In the genomic region with DNA sequence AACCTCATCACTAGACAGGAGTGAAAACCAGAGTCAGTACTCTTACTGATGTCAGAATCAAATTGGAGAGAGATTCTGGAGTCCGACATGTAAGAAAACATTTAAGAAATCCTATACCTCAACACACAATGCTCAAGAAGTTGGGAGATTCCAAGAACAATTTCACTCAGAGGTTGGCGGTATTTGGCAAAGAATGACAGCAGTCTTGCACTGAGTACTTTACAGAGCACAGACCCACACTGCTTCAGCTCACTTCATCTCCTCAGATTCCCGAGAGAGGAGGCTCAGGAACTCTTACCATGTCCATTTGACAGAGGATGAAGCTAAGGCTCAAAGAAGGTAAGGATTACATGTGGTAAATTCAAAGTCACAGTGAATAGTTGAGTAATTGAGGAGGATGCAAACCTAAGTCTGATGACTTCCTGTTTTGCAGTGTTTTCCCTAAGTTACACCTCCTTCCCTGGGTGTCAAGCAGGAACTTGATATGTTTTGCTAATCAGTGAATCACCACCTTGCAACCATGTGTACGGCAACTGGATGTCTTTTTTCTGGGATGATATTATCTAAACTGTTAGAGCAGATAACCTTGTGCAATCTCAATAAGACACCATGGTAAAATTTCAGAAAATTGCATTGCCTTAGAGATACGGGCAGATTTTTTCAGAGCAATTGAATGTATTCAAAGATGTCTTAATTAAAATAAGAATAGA, we compare ENCODE assay signal across 15 cellular contexts.
DNase-seq lines count a peak whose midpoint lies in the region; FAIRE-seq and TF ChIP-seq lines count a peak whose summit lies in the region.
"Had no signal": no experiment of that assay in that cellular context is flagged by ENCODE, and none has a peak within 500 bp of the region (broad histone marks: within the 10 kb centered on the region; RNA-seq: fewer than 3 reads in every experiment).

No MANE protein-coding gene starts in this region.

- H4K8ac ChIP-seq in neuronal stem cell (ENCODE audit: low read depth, low read length) = no peak overlapping the region

- H3K9me3 ChIP-seq in endothelial cell of umbilical vein (replicated peaks; ENCODE audit: control insufficient read depth, insufficient read depth, low read length) = no peaks in the 10 kb centered on the region
- H3K9me3 ChIP-seq in parathyroid adenoma (ENCODE audit: control insufficient read depth, low read length) = no peaks in the 10 kb centered on the region
- H3K9me3 ChIP-seq in neuronal stem cell (replicated peaks in 1 of 2; ENCODE audit: control insufficient read depth in 2 of 2, insufficient read depth in 1 of 2, low read depth in 1 of 2, low read length in 2 of 2) = no peaks in the 10 kb centered on the region
- no peaks in the 10 kb centered on the region for H3K9me3 ChIP-seq in suprapubic skin
- no peaks in the 10 kb centered on the region for H3K9me3 ChIP-seq in BE2C

- H3K27me3 ChIP-seq in endothelial cell of umbilical vein (ENCODE audit: control insufficient read depth in 2 of 2, insufficient read depth in 2 of 2, low read length in 2 of 2) (no peaks in the 10 kb centered on the region), parathyroid adenoma (ENCODE audit: control insufficient read depth, insufficient read depth, low read length) (no peaks in the 10 kb centered on the region), neuronal stem cell (ENCODE audit: control insufficient read depth in 3 of 3, insufficient read depth in 3 of 3, low read depth in 1 of 3, low read length in 3 of 3) (no peaks in the 10 kb centered on the region), suprapubic skin (no peaks in the 10 kb centered on the region), BE2C (no peaks in the 10 kb centered on the region)

- no peaks in the 10 kb centered on the region for H3K9me1 ChIP-seq in endothelial cell of umbilical vein (replicated peaks; ENCODE audit: control insufficient read depth, extremely low read depth, insufficient read depth, low read length)

- BruUV-seq in endothelial cell of umbilical vein (replicated peaks; lab: Mats Ljungman, UMichigan) = no TSS peak

- H4K20me1 ChIP-seq in endothelial cell of umbilical vein (replicated peaks; ENCODE audit: control insufficient read depth, extremely low read depth, insufficient read depth, low read length) = no peaks in the 10 kb centered on the region

- no peak overlapping the region for H2BK15ac ChIP-seq in neuronal stem cell (ENCODE audit: low read length)

- no CpG with 5 or more reads among the region's 5 CpGs for WGBS in neuronal stem cell (ENCODE audit: extremely low coverage in 2 of 2, insufficient read length in 2 of 2, insufficient replicate concordance in 1 of 2), 2 donors
- WGBS in suprapubic skin = 75% methylated on average over 5 of the region's 5 CpGs

- no peak overlapping the region for H2BK120ac ChIP-seq in neuronal stem cell (ENCODE audit: low read depth, low read length)

- peaks cover 2% of the 10 kb centered on the region for H3K79me1 ChIP-seq in neuronal stem cell (ENCODE audit: low read depth, low read length)

- FAIRE-seq in endothelial cell of umbilical vein (lab: Jason Lieb, UNC) = peak; percentile 87

- H3K79me2 ChIP-seq in endothelial cell of umbilical vein (ENCODE audit: control insufficient read depth, insufficient read depth, low read length) = no peaks in the 10 kb centered on the region
- no peaks in the 10 kb centered on the region for H3K79me2 ChIP-seq in parathyroid adenoma

- no peak overlapping the region for H2BK5ac ChIP-seq in neuronal stem cell (ENCODE audit: low read length)

- H3K4me2 ChIP-seq in endothelial cell of umbilical vein (ENCODE audit: insufficient read depth, low read length) (no peak overlapping the region), parathyroid adenoma (ENCODE audit: low read length) (no peak overlapping the region), neuronal stem cell (ENCODE audit: insufficient read depth, low read length, poor library complexity, severe bottlenecking) (no peak overlapping the region)

- TF ChIP-seq EP300 in suprapubic skin (IDR thresholded peaks at IDR 0.05) = no peak

- TF ChIP-seq CTCF in endothelial cell of umbilical vein (IDR thresholded peaks at IDR 0.05; ENCODE audit: extremely low read depth in 1 of 2, insufficient read depth in 1 of 2, low read depth in 1 of 2, low read length in 2 of 2) (no peak), parathyroid adenoma (IDR thresholded peaks at IDR 0.05) (no peak), suprapubic skin (IDR thresholded peaks at IDR 0.05) (no peak), BE2C (IDR thresholded peaks at IDR 0.05; ENCODE audit: low read depth, low read length) (no peak)

- H3K9ac ChIP-seq in endothelial cell of umbilical vein (replicated peaks; ENCODE audit: extremely low read depth, insufficient read depth, low read length) = no peak overlapping the region
- no peak overlapping the region for H3K9ac ChIP-seq in parathyroid adenoma
- H3K9ac ChIP-seq in neuronal stem cell (ENCODE audit: low read depth, low read length, poor library complexity) = no peak overlapping the region

- peak; percentile 72 for DNase-seq in HT1080 (ENCODE audit: low read depth)
- DNase-seq in OCI-M1 (lab: John Stamatoyannopoulos, UW) = peak; percentile 59
- peak; percentile 58 for DNase-seq in endothelial cell of umbilical vein (ENCODE audit: low read depth, low spot score)
- no peak for DNase-seq in neuronal stem cell (ENCODE audit: low spot score)
- DNase-seq in suprapubic skin (ENCODE audit: low spot score in 2 of 2) = no peak
- no peak for DNase-seq in GDM1 (lab: John Stamatoyannopoulos, UW)
- no peak for DNase-seq in BE2C
- DNase-seq: activated CD4-positive, alpha-beta T cell treated with anti-CD3 and anti-CD28 coated beads for 36 hours; activated T-cell treated with anti-CD3 and anti-CD28 coated beads, Interleukin-2, amount 50 U/mL, for 72 hours; glutamatergic neuron; left ventricle myocardium superior; NCI-H748 treated with DMSO at 0.1 percent for 48 hours; stimulated activated naive CD8-positive, alpha-beta T cell treated with anti-CD3 and anti-CD28 coated beads, Interleukin-15, amount 100 ng/mL, for 72 hours had no signal

- H3K4me3 ChIP-seq in endothelial cell of umbilical vein (replicated peaks in 1 of 3; ENCODE audit: insufficient read depth in 1 of 3, low read depth in 1 of 3, low read length in 3 of 3) = no peak overlapping the region
- no peak overlapping the region for H3K4me3 ChIP-seq in parathyroid adenoma (ENCODE audit: low read depth, low read length)
- H3K4me3 ChIP-seq in neuronal stem cell (ENCODE audit: low read length in 2 of 2) = no peak overlapping the region
- H3K4me3 ChIP-seq in suprapubic skin = no peak overlapping the region
- no peak overlapping the region for H3K4me3 ChIP-seq in BE2C (ENCODE audit: low read depth, low read length)

- POLR2A ChIA-PET in endothelial cell of umbilical vein (lab: Charles Lee) = no interaction called here

- dilution Hi-C loops in endothelial cell of umbilical vein (cut with MboI; ENCODE audit: extremely low pct_ligation_motif_present, low sequenced_read_pairs) = no loop called here

- no peak for TF ChIP-seq POLR2A in endothelial cell of umbilical vein (IDR thresholded peaks at IDR 0.05; ENCODE audit: low read depth, low read length)
- no peak for TF ChIP-seq POLR2A in suprapubic skin (IDR thresholded peaks at IDR 0.05)

- intact Hi-C loops in endothelial cell of umbilical vein (cut with micrococcal nuclease) = no loop called here

- no peak overlapping the region for H2BK12ac ChIP-seq in neuronal stem cell (ENCODE audit: low read length)

- H3K27ac ChIP-seq in endothelial cell of umbilical vein (ENCODE audit: insufficient read depth, low read depth, low read length) (no peak overlapping the region), parathyroid adenoma (no peak overlapping the region), neuronal stem cell (replicated peaks; ENCODE audit: low read length) (no peak overlapping the region), suprapubic skin (no peak overlapping the region)
- H3K27ac ChIP-seq: C4-2B had no signal

- H3K36me3 ChIP-seq in endothelial cell of umbilical vein (ENCODE audit: control insufficient read depth in 2 of 2, extremely low read depth in 1 of 2, insufficient read depth in 2 of 2, low read length in 2 of 2) = no peaks in the 10 kb centered on the region
- H3K36me3 ChIP-seq in parathyroid adenoma (ENCODE audit: control insufficient read depth, insufficient read depth, low read length) = no peaks in the 10 kb centered on the region
- no peaks in the 10 kb centered on the region for H3K36me3 ChIP-seq in neuronal stem cell (replicated peaks in 1 of 2; ENCODE audit: control insufficient read depth in 2 of 2, insufficient read depth in 2 of 2, low read length in 2 of 2)
- no peaks in the 10 kb centered on the region for H3K36me3 ChIP-seq in suprapubic skin
- H3K36me3 ChIP-seq in BE2C = no peaks in the 10 kb centered on the region

- H3K4me1 ChIP-seq in endothelial cell of umbilical vein (ENCODE audit: control insufficient read depth, extremely low read depth, insufficient read depth, low read length) (peaks cover 12% of the 10 kb centered on the region), parathyroid adenoma (peaks cover 12% of the 10 kb centered on the region), neuronal stem cell (ENCODE audit: control insufficient read depth in 2 of 2, insufficient read depth in 1 of 2, low read depth in 1 of 2, low read length in 2 of 2) (peaks cover 0 to 6% of the 10 kb centered on the region in 2 donors), suprapubic skin (no peaks in the 10 kb centered on the region), BE2C (no peaks in the 10 kb centered on the region)

- no peak overlapping the region for H3K4ac ChIP-seq in neuronal stem cell (ENCODE audit: low read length)

- H2AK5ac ChIP-seq in neuronal stem cell (ENCODE audit: low read depth, low read length) = no peak overlapping the region

- H3K18ac ChIP-seq in neuronal stem cell (ENCODE audit: low read length) = no peak overlapping the region

- H2AFZ ChIP-seq in endothelial cell of umbilical vein (ENCODE audit: low read depth, low read length) = peak overlapping the region; percentile 32
- peak overlapping the region; percentile 76 for H2AFZ ChIP-seq in parathyroid adenoma
- no peak overlapping the region for H2AFZ ChIP-seq in neuronal stem cell (ENCODE audit: low read length)

- CTCF ChIA-PET in endothelial cell of umbilical vein (lab: Charles Lee) = interaction anchor here (1.2 kb wide), 1 partner anchor 14 kb away, joined by 3 read pairs; no protein-coding TSS in a partner anchor

- H3K14ac ChIP-seq in neuronal stem cell (ENCODE audit: low read length) = no peak overlapping the region

- no peak overlapping the region for H3K23ac ChIP-seq in neuronal stem cell (ENCODE audit: low read depth, low read length, poor library complexity)

- H4K91ac ChIP-seq in neuronal stem cell (ENCODE audit: low read depth, low read length, poor library complexity) = no peak overlapping the region

TF ChIP-seq in endothelial cell of umbilical vein, 7 proteins besides CTCF, POLR2A, EP300 and RAD21 (continues in another document):
- TF ChIP-seq, protein P1, sequence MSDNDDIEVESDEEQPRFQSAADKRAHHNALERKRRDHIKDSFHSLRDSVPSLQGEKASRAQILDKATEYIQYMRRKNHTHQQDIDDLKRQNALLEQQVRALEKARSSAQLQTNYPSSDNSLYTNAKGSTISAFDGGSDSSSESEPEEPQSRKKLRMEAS (IDR thresholded peaks at IDR 0.05; ENCODE audit: insufficient read depth, insufficient read length) = no peak
- no peak for TF ChIP-seq MYC (IDR thresholded peaks at IDR 0.05; ENCODE audit: low read depth, low read length)
- peak; percentile 61 for TF ChIP-seq JUN (IDR thresholded peaks at IDR 0.05; ENCODE audit: borderline replicate concordance, insufficient read depth, insufficient read length, low read depth)

Comparison
In these comparisons a context has a peak if more than half of its experiments do, and no peak if none do; other contexts are left out.
1. DNase-seq: peak in HT1080 (single experiment), OCI-M1 (single experiment) and endothelial cell of umbilical vein (single experiment); none in neuronal stem cell (single experiment), suprapubic skin (0 of 2), GDM1 (single experiment) and BE2C (single experiment).